Comparison of ENCODE assay signal across 17 cellular contexts in the genomic region with DNA sequence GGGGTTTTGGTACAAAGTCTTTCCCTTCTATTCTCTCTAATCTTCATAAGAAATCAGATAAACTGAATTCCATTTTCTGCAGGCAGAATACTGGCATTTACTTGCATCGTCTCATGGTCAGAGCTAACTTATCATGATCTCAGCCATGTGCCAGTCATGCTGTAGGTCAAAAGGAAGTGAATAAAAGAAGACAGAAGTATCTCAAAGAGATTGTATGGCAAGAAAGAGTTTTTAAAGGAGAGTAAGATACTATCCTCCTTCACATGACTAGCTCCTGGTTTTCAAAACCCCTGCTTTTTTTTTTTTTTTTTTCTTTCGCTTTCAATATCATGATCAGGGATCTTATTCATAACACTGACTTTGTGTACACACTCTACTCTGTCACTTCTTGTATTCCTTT.
"Had no signal": no experiment of that assay in that cellular context is flagged by ENCODE, and none has a peak within 500 bp of the region (broad histone marks: within the 10 kb centered on the region; RNA-seq: fewer than 3 reads in every experiment).

No MANE protein-coding gene starts in this region.

- H3K27ac Mint-ChIP-seq: activated CD4-positive, alpha-beta memory T cell treated with anti-CD3 and anti-CD28 coated beads, Interleukin-2, amount 10 ng/mL, durations not matched to agents 7 days and 5 days; activated T-cell treated with anti-CD3 and anti-CD28 coated beads, Interleukin-2, amount 50 U/mL, for 72 hours; memory B cell; natural killer cell treated with Interleukin-12 subunit alpha and Interleukin-12 subunit beta and Interleukin-15 and Interleukin-18, amount 100 ng/mL, for 72 hours; stimulated activated naive CD8-positive, alpha-beta T cell treated with anti-CD3 and anti-CD28 coated beads, Interleukin-15, Interleukin-2, amounts not matched to agents 100 ng/mL and 50 ng/mL, for 24 hours; T-cell had no signal

- H3K27me3 ChIP-seq: sigmoid colon, testis had no signal

- H3K9me3 ChIP-seq: prostate gland, sigmoid colon, testis had no signal

- H3K4me1 Mint-ChIP-seq: activated CD4-positive, alpha-beta memory T cell treated with anti-CD3 and anti-CD28 coated beads, Interleukin-2, amount 10 ng/mL, durations not matched to agents 7 days and 5 days; memory B cell; T-cell had no signal

- DNase-seq: activated CD4-positive, alpha-beta memory T cell treated with anti-CD3 and anti-CD28 coated beads, Interleukin-2, amount 10 ng/mL, durations not matched to agents 7 days and 5 days; activated T-cell treated with anti-CD3 and anti-CD28 coated beads, Interleukin-2, amount 50 U/mL, for 72 hours; effector CD4-positive, alpha-beta T cell; left colon; nucleus accumbens; sigmoid colon; stimulated activated CD4-positive, alpha-beta T cell treated with anti-CD3 and anti-CD28 coated beads, Interleukin-4, amount 100 ng/mL, for 1 hour; T-cell; T1000; testis had no signal

- FAIRE-seq: astrocyte, colon, urothelium cell line had no signal

- H3K4me3 Mint-ChIP-seq: activated CD4-positive, alpha-beta memory T cell treated with anti-CD3 and anti-CD28 coated beads, Interleukin-2, amount 10 ng/mL, durations not matched to agents 7 days and 5 days; activated T-cell treated with anti-CD3 and anti-CD28 coated beads, Interleukin-2, amount 50 U/mL, for 72 hours; memory B cell; natural killer cell treated with Interleukin-12 subunit alpha and Interleukin-12 subunit beta and Interleukin-15 and Interleukin-18, amount 100 ng/mL, for 72 hours; stimulated activated naive CD8-positive, alpha-beta T cell treated with anti-CD3 and anti-CD28 coated beads, Interleukin-15, Interleukin-2, amounts not matched to agents 100 ng/mL and 50 ng/mL, for 24 hours; T-cell had no signal

- H3K27ac ChIP-seq: prostate gland, sigmoid colon, testis had no signal

- H3K27me3 Mint-ChIP-seq: activated CD4-positive, alpha-beta memory T cell treated with anti-CD3 and anti-CD28 coated beads, Interleukin-2, amount 10 ng/mL, durations not matched to agents 7 days and 5 days; memory B cell; natural killer cell treated with Interleukin-12 subunit alpha and Interleukin-12 subunit beta and Interleukin-15 and Interleukin-18, amount 100 ng/mL, for 72 hours; stimulated activated naive CD8-positive, alpha-beta T cell treated with anti-CD3 and anti-CD28 coated beads, Interleukin-15, Interleukin-2, amounts not matched to agents 100 ng/mL and 50 ng/mL, for 24 hours; T-cell had no signal

- H3K4me3 ChIP-seq: prostate gland, testis had no signal

- H3K9me3 Mint-ChIP-seq: activated CD4-positive, alpha-beta memory T cell treated with anti-CD3 and anti-CD28 coated beads, Interleukin-2, amount 10 ng/mL, durations not matched to agents 7 days and 5 days; memory B cell; natural killer cell treated with Interleukin-12 subunit alpha and Interleukin-12 subunit beta and Interleukin-15 and Interleukin-18, amount 100 ng/mL, for 72 hours; stimulated activated naive CD8-positive, alpha-beta T cell treated with anti-CD3 and anti-CD28 coated beads, Interleukin-15, Interleukin-2, amounts not matched to agents 100 ng/mL and 50 ng/mL, for 24 hours; T-cell had no signal

- H3K36me3 Mint-ChIP-seq: memory B cell; natural killer cell treated with Interleukin-12 subunit alpha and Interleukin-12 subunit beta and Interleukin-15 and Interleukin-18, amount 100 ng/mL, for 72 hours; T-cell had no signal

- H3K4me1 ChIP-seq: prostate gland, testis had no signal

- H3K36me3 ChIP-seq: prostate gland, sigmoid colon had no signal
